8 cellular contexts compared by ENCODE assay signal in genomic region chrX:41333744-41333993, GRCh38. TPM values are rescaled to one million over a fixed set of nuclear protein-coding genes. Genes with fewer than 3 reads are reported as not detected.
DNase-seq lines count a peak whose midpoint lies in the region; ATAC-seq, FAIRE-seq and TF ChIP-seq lines count a peak whose summit lies in the region.

No MANE protein-coding gene starts in this region.

- no peaks in the 10 kb centered on the region for H3K27me3 Mint-ChIP-seq in astrocyte (ENCODE audit: low read depth, unreplicated experiment)

- no peaks in the 10 kb centered on the region for H3K9me2 ChIP-seq in DOHH2 (replicated peaks; ENCODE audit: control insufficient read depth, low read length)

- intact Hi-C loops in sciatic nerve (cut with DNase I) = no loop called here

- H3K9me3 Mint-ChIP-seq in astrocyte (ENCODE audit: unreplicated experiment) = no peaks in the 10 kb centered on the region

- no peak for TF ChIP-seq POLR2A in GM12891 (IDR thresholded peaks at IDR 0.05; ENCODE audit: low read depth, low read length)

- peaks cover 11% of the 10 kb centered on the region for H3K4me1 Mint-ChIP-seq in astrocyte (ENCODE audit: low read depth, unreplicated experiment)

- peak overlapping the region; percentile 96 for H3K4me3 ChIP-seq in DOHH2 (ENCODE audit: low read length)
- peak overlapping the region; percentile 73 for H3K4me3 ChIP-seq in HUES48 (ENCODE audit: low read depth, low read length)
- H3K4me3 ChIP-seq in NT2/D1 (ENCODE audit: insufficient read length, low read depth) = peak overlapping the region; percentile 96
- peak overlapping the region; percentile 88 for H3K4me3 ChIP-seq in astrocyte (ENCODE audit: insufficient read depth, low read depth, low read length)

- H3K4me3 Mint-ChIP-seq in astrocyte (ENCODE audit: unreplicated experiment) = peak overlapping the region; percentile 94

- ATAC-seq in GM21423 (IDR thresholded peaks at IDR 0.05; ENCODE audit: unreplicated experiment) (peak; percentile 27), sciatic nerve (peak; percentile 75)

- DNase-seq in NT2/D1 (ENCODE audit: low read depth, low spot score) (peak; percentile 58), astrocyte (ENCODE audit: low read depth) (peak; percentile 80), hepatic stellate cell (ENCODE audit: low spot score) (peak; percentile 87), sciatic nerve (ENCODE audit: low spot score) (no peak), GM12891 (ENCODE audit: insufficient read length, low spot score) (no peak)

- H3K4me1 ChIP-seq in DOHH2 (ENCODE audit: control insufficient read depth, low read length) (peaks cover 52% of the 10 kb centered on the region), HUES48 (ENCODE audit: control insufficient read depth, insufficient read depth, low read length) (peaks cover 21% of the 10 kb centered on the region), NT2/D1 (ENCODE audit: insufficient read depth, insufficient read length) (peaks cover 2% of the 10 kb centered on the region), astrocyte (ENCODE audit: insufficient read depth, low read length) (no peaks in the 10 kb centered on the region)

- FAIRE-seq in astrocyte (lab: Jason Lieb, UNC) = peak; percentile 95
- no peak for FAIRE-seq in GM12891 (lab: Jason Lieb, UNC)

- peaks cover 23% of the 10 kb centered on the region for H3F3A ChIP-seq in DOHH2 (ENCODE audit: control insufficient read depth, insufficient read depth)

- H3K36me3 ChIP-seq in DOHH2 (ENCODE audit: control insufficient read depth, low read length) (peaks cover 45% of the 10 kb centered on the region), HUES48 (ENCODE audit: control insufficient read depth, insufficient read depth, low read length) (peaks cover 15% of the 10 kb centered on the region), NT2/D1 (ENCODE audit: insufficient read depth, insufficient read length, low read length) (peaks cover 38% of the 10 kb centered on the region), astrocyte (ENCODE audit: insufficient read depth, low read length) (peaks cover 2% of the 10 kb centered on the region)

- H3K27ac ChIP-seq in DOHH2 (ENCODE audit: low read depth, low read length) = peak overlapping the region; percentile 98
- peak overlapping the region; percentile 98 for H3K27ac ChIP-seq in HUES48 (ENCODE audit: low read depth, low read length)
- peak overlapping the region; percentile 99 for H3K27ac ChIP-seq in astrocyte (ENCODE audit: low read depth, low read length)

- H4K20me1 ChIP-seq in DOHH2 (ENCODE audit: control insufficient read depth, insufficient read depth, low read depth, low read length) = peaks cover 33% of the 10 kb centered on the region
- peaks cover 43% of the 10 kb centered on the region for H4K20me1 ChIP-seq in astrocyte (ENCODE audit: insufficient read depth, low read length)

- no peaks in the 10 kb centered on the region for H3K27me3 ChIP-seq in DOHH2 (ENCODE audit: control insufficient read depth, low read length)
- no peaks in the 10 kb centered on the region for H3K27me3 ChIP-seq in HUES48 (ENCODE audit: control insufficient read depth, insufficient read depth, low read length)
- H3K27me3 ChIP-seq in NT2/D1 (ENCODE audit: insufficient read depth, insufficient read length) = peaks cover 11% of the 10 kb centered on the region
- no peaks in the 10 kb centered on the region for H3K27me3 ChIP-seq in astrocyte (ENCODE audit: insufficient read depth, low read length)

- H3K4me2 ChIP-seq in DOHH2 (ENCODE audit: low read length) (peak overlapping the region; percentile 97), astrocyte (ENCODE audit: low read length) (peak overlapping the region; percentile 100)

- H2AFZ ChIP-seq in astrocyte (ENCODE audit: low read depth, low read length) = peak overlapping the region; percentile 82

- H3K9me3 ChIP-seq in DOHH2 (ENCODE audit: control insufficient read depth, insufficient read depth, low read length) = no peaks in the 10 kb centered on the region
- H3K9me3 ChIP-seq in HUES48 (ENCODE audit: control insufficient read depth, insufficient read depth, low read length) = no peaks in the 10 kb centered on the region
- no peaks in the 10 kb centered on the region for H3K9me3 ChIP-seq in NT2/D1 (ENCODE audit: insufficient read depth, low read length)
- no peaks in the 10 kb centered on the region for H3K9me3 ChIP-seq in astrocyte (ENCODE audit: insufficient read depth, low read depth, low read length)

- peak overlapping the region; percentile 95 for H3K9ac ChIP-seq in HUES48 (ENCODE audit: low read depth, low read length)
- H3K9ac ChIP-seq in NT2/D1 (ENCODE audit: insufficient read length, low read depth) = peak overlapping the region; percentile 98
- peak overlapping the region; percentile 100 for H3K9ac ChIP-seq in astrocyte (ENCODE audit: low read length)

- peak overlapping the region; percentile 100 for H3K27ac Mint-ChIP-seq in astrocyte (ENCODE audit: unreplicated experiment)

- H3K79me2 ChIP-seq in DOHH2 (ENCODE audit: control insufficient read depth, low read length) (peaks cover 62% of the 10 kb centered on the region), astrocyte (ENCODE audit: insufficient read depth, low read length) (peaks cover 47% of the 10 kb centered on the region)

- no peaks in the 10 kb centered on the region for H3K36me3 Mint-ChIP-seq in astrocyte (ENCODE audit: low read depth, unreplicated experiment)

- TF ChIP-seq CTCF in DOHH2 (IDR thresholded peaks at IDR 0.05; ENCODE audit: low read depth, low read length, poor library complexity, severe bottlenecking) (no peak), astrocyte (IDR thresholded peaks at IDR 0.05; ENCODE audit: insufficient read depth, low read depth, low read length) (no peak)

TF ChIP-seq in GM12891, 5 proteins besides CTCF, POLR2A, EP300 and RAD21:
- TF ChIP-seq POU2F2 (IDR thresholded peaks at IDR 0.05; ENCODE audit: low read depth, low read length) (no peak), POLR2AphosphoS5 (IDR thresholded peaks at IDR 0.05; ENCODE audit: low read depth, low read length) (no peak), PAX5 (IDR thresholded peaks at IDR 0.05; ENCODE audit: insufficient read depth, low read length, severe bottlenecking) (no peak), SPI1 (IDR thresholded peaks at IDR 0.05; ENCODE audit: low read depth, low read length) (no peak)

RNA-seq across cellular contexts. Expression of gene DDX3X, which starts 0.3 kb away (rescaled TPM):
- total RNA-seq in astrocyte (204 and 242 TPM in 2 replicates), sciatic nerve (334 TPM)
- 97.4 TPM for polyA plus RNA-seq in GM12891 (2012; ENCODE audit: low read depth, missing spikeins)

Comparison
In these comparisons a context has a peak if more than half of its experiments do, and no peak if none do; other contexts are left out.
1. DNase-seq: peak in NT2/D1 (single experiment), astrocyte (single experiment) and hepatic stellate cell (single experiment); none in sciatic nerve (single experiment) and GM12891 (single experiment).
2. Peak in every context shown above with its lines, with median percentiles within 50 percentile points of each other: H3K27ac ChIP-seq, H3K4me3 ChIP-seq and H3K9ac ChIP-seq.